In the genomic region with DNA sequence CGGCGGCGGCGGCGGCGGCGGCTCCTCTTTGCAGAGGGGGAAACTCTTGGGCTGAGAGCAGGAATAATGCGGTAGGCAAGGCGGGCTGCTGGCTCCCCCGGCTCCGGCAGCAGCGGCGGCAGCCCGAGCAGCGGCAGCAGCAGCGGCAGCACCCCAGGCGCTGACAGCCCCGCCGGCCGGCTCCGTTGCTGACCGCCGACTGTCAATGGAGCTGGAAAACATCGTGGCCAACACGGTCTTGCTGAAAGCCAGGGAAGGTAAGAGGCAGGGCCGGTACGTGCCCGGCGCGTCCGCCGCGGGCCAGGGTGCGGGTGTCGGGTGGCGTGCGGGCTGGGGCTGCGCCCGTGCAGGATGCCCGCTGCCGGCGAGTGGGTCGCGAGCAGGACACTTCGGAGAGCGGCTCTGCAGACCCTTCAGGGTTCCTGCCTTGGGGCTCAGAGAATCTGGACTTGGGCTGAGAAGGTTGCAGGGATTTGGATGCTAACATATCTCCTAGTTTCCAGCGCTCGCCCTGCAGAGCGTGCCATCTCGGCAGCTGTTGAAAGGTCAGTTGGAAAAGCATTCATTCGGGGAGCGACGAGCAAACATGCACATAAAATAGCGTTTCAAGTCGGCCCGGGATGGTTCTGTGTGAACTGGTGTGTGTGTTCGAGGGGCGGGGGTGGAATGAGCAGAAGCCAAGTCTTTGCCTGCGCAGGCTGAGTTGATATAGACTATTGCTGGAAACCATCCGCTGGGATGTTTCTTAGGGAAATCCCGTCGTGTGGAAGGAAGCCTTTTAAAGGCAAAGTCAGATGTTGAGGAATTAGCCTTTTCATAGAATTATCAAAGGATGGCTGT, we compare ENCODE assay signal across 8 cellular contexts. TPM values are rescaled to one million over a fixed set of nuclear protein-coding genes. Genes with fewer than 3 reads are reported as not detected.
A peak's percentile ranks its signal among the peaks of the same experiment; 100 is the strongest.
DNase-seq lines count a peak whose midpoint lies in the region; TF ChIP-seq lines count a peak whose summit lies in the region.

No MANE protein-coding gene starts in this region.

- H3K27me3 ChIP-seq in esophagus squamous epithelium: no peaks in the 10 kb centered on the region
- no peaks in the 10 kb centered on the region for H3K27me3 ChIP-seq in muscle layer of colon (ENCODE audit: control insufficient read depth in 1 of 2, insufficient read depth in 2 of 2, low read length in 2 of 2)

- H3K4me3 ChIP-seq in HEK293 (ENCODE audit: low read depth, low read length) (peak overlapping the region; percentile 73), esophagus squamous epithelium (peak overlapping the region; percentile 64 to 95 (median 92)), muscle layer of colon (ENCODE audit: low read depth in 1 of 2, low read length in 2 of 2) (peak overlapping the region; percentile 64 to 75)

- WGBS in esophagus squamous epithelium, 2 donors: 0 to 1% methylated on average over 16 to 30 of the region's 62 CpGs

- no peak for TF ChIP-seq POLR2A in esophagus squamous epithelium (IDR thresholded peaks at IDR 0.05)

- H3K9ac ChIP-seq in muscle layer of colon (ENCODE audit: low read length): peak overlapping the region; percentile 6

- intact Hi-C loops in esophagus squamous epithelium (cut with DNase I): loop anchor here (5.0 kb wide), 1 partner anchor 209 kb away; no protein-coding TSS in a partner anchor

- TF ChIP-seq CTCF in HEK293 (tag by site-specific recombination; IDR thresholded peaks at IDR 0.05) (no peak), esophagus squamous epithelium (IDR thresholded peaks at IDR 0.05) (no peak)

- POLR2A ChIA-PET in HEK293 (lab: Yijun Ruan, JAX): interaction anchor here (0.6 to 1.5 kb wide), 13 partner anchors 18 to 518 kb away, joined by 3 to 4 read pairs (median 3); partner anchors contain the start of genes BAG3, INPP5F and RGS10

- H3K4me1 ChIP-seq in HEK293 (ENCODE audit: control insufficient read depth, insufficient read depth, low read length) (peaks cover 36% of the 10 kb centered on the region), esophagus squamous epithelium (peaks cover 14 to 64% (median 22%) of the 10 kb centered on the region in 3 donors), muscle layer of colon (ENCODE audit: insufficient read depth, low read length) (peaks cover 52% of the 10 kb centered on the region)

- H3K27ac ChIP-seq in HEK293 (ENCODE audit: extremely low read depth, low read depth, low read length) (peak overlapping the region; percentile 50; the same call in 1 of the 2 replicates), esophagus squamous epithelium (peak overlapping the region; percentile 88 to 99 (median 98)), muscle layer of colon (ENCODE audit: low read depth, low read length) (peak overlapping the region; percentile 83), temporal lobe (ENCODE audit: low read depth, low read length) (peak overlapping the region; percentile 69)

- H3K9me3 ChIP-seq in HEK293 (ENCODE audit: control insufficient read depth, insufficient read depth, low read depth, low read length): no peaks in the 10 kb centered on the region
- H3K9me3 ChIP-seq in esophagus squamous epithelium: no peaks in the 10 kb centered on the region
- H3K9me3 ChIP-seq in muscle layer of colon (ENCODE audit: low read length): no peaks in the 10 kb centered on the region

- H3K36me3 ChIP-seq in HEK293 (ENCODE audit: control insufficient read depth in 2 of 2, insufficient read depth in 1 of 2, low read length in 2 of 2) (no peaks in the 10 kb centered on the region), esophagus squamous epithelium (no peaks in the 10 kb centered on the region), muscle layer of colon (ENCODE audit: insufficient read depth, low read length) (no peaks in the 10 kb centered on the region)

- CTCF ChIA-PET in HEK293 (lab: Yijun Ruan, JAX): interaction anchor here (0.6 to 6.0 kb wide), 20 partner anchors 10 to 651 kb away, joined by 3 to 45 read pairs (median 4); no protein-coding TSS in a partner anchor

- DNase-seq in EH (ENCODE audit: low read depth) (peak; percentile 68), NCI-H510A treated with DMSO at 0.1 percent for 48 hours (lab: John Stamatoyannopoulos, UW) (peak; percentile 67), esophagus squamous epithelium (lab: John Stamatoyannopoulos, UW) (peak; percentile 9), SKM-1 treated with dmso at 0.1 percent for 144 hours (lab: John Stamatoyannopoulos, UW; ENCODE audit: unreplicated experiment) (no peak)
- DNase-seq in activated T-cell treated with anti-CD3 and anti-CD28 coated beads, Interleukin-2, amount 50 U/mL, for 48 hours: peak; percentile 63 to 71

TF ChIP-seq in HEK293, 187 proteins besides CTCF, POLR2A, EP300 and RAD21 (continues in another document):
- TF ChIP-seq, protein P1, sequence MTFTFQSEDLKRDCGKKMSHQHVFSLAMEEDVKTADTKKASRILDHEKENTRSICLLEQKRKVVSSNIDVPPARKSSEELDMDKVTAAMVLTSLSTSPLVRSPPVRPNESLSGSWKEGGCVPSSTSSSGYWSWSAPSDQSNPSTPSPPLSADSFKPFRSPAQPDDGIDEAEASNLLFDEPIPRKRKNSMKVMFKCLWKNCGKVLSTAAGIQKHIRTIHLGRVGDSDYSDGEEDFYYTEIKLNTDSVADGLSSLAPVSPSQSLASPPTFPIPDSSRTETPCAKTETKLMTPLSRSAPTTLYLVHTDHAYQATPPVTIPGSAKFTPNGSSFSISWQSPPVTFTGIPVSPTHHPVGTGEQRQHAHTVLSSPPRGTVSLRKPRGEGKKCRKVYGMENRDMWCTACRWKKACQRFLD (tag by site-specific recombination; IDR thresholded peaks at IDR 0.05): peak; percentile 69; the same call in 1 of the 2 replicates
- no peak for TF ChIP-seq ZNF121 (tag by site-specific recombination; IDR thresholded peaks at IDR 0.05)
- TF ChIP-seq, protein P2, sequence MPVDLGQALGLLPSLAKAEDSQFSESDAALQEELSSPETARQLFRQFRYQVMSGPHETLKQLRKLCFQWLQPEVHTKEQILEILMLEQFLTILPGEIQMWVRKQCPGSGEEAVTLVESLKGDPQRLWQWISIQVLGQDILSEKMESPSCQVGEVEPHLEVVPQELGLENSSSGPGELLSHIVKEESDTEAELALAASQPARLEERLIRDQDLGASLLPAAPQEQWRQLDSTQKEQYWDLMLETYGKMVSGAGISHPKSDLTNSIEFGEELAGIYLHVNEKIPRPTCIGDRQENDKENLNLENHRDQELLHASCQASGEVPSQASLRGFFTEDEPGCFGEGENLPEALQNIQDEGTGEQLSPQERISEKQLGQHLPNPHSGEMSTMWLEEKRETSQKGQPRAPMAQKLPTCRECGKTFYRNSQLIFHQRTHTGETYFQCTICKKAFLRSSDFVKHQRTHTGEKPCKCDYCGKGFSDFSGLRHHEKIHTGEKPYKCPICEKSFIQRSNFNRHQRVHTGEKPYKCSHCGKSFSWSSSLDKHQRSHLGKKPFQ (tag by site-specific recombination; IDR thresholded peaks at IDR 0.05): peak; percentile 99
- peak; percentile 94 for TF ChIP-seq ZBTB17 (tag by site-specific recombination; IDR thresholded peaks at IDR 0.05)
- TF ChIP-seq, protein P3, sequence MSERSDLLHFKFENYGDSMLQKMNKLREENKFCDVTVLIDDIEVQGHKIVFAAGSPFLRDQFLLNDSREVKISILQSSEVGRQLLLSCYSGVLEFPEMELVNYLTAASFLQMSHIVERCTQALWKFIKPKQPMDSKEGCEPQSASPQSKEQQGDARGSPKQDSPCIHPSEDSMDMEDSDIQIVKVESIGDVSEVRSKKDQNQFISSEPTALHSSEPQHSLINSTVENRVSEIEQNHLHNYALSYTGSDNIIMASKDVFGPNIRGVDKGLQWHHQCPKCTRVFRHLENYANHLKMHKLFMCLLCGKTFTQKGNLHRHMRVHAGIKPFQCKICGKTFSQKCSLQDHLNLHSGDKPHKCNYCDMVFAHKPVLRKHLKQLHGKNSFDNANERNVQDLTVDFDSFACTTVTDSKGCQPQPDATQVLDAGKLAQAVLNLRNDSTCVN (tag by site-specific recombination; optimal IDR thresholded peaks at IDR 0.05): peak; percentile 86
- peak; percentile 31; the same call in 1 of the 2 replicates for TF ChIP-seq EGR2 (tag by site-specific recombination; IDR thresholded peaks at IDR 0.05; ENCODE audit: low read depth)
- TF ChIP-seq OSR2 (tag by site-specific recombination; IDR thresholded peaks at IDR 0.05): peak; percentile 60; the same call in 1 of the 2 replicates
- TF ChIP-seq IKZF3 (tag by site-specific recombination; IDR thresholded peaks at IDR 0.05): 0 out of 2 replicates have a peak, but pooled peaks have one; percentile 18
- peak; percentile 70 for TF ChIP-seq ZNF335 (tag by site-specific recombination; conservative IDR thresholded peaks at IDR 0.05)
- no peak for TF ChIP-seq ZNF23 (tag by site-specific recombination; IDR thresholded peaks at IDR 0.05; ENCODE audit: borderline replicate concordance)
- peak; percentile 60 for TF ChIP-seq ZNF341 (tag by site-specific recombination; IDR thresholded peaks at IDR 0.05; ENCODE audit: low read depth)
- no peak for TF ChIP-seq ZBTB48 (tag by site-specific recombination; IDR thresholded peaks at IDR 0.05)
- TF ChIP-seq ZBTB20 (tag by site-specific recombination; IDR thresholded peaks at IDR 0.05): peak; percentile 85
- TF ChIP-seq, protein P4, sequence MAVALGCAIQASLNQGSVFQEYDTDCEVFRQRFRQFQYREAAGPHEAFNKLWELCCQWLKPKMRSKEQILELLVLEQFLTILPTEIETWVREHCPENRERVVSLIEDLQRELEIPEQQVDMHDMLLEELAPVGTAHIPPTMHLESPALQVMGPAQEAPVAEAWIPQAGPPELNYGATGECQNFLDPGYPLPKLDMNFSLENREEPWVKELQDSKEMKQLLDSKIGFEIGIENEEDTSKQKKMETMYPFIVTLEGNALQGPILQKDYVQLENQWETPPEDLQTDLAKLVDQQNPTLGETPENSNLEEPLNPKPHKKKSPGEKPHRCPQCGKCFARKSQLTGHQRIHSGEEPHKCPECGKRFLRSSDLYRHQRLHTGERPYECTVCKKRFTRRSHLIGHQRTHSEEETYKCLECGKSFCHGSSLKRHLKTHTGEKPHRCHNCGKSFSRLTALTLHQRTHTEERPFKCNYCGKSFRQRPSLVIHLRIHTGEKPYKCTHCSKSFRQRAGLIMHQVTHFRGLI (tag by site-specific recombination; IDR thresholded peaks at IDR 0.05): peak; percentile 37; the same call in 1 of the 2 replicates
- no peak for TF ChIP-seq ZNF768 (tag by site-specific recombination; IDR thresholded peaks at IDR 0.05)

RNA-seq across cellular contexts. Expression of gene GRK5, which starts 0.6 kb away (rescaled TPM):
- total RNA-seq in esophagus squamous epithelium (10 to 100 TPM in 1 of 4 donors, 1 to 10 TPM in 3; 2.4 to 18.9 (median 6.3) TPM), temporal lobe (11.6 TPM)

RNA-seq across cellular contexts. Expression of gene PRDX3, which starts 29.3 kb away (rescaled TPM):
- total RNA-seq in esophagus squamous epithelium (100 to 1,000 TPM in 3 of 4 donors, 10 to 100 TPM in 1; 42.9 to 183 (median 119) TPM), temporal lobe (62.0 TPM)

RNA-seq across cellular contexts. Expression of gene SFXN4, which starts 42.4 kb away (rescaled TPM):
- 100 to 1,000 TPM in 1 of 4 donors, 10 to 100 TPM in 3; 13.8 to 120 (median 24.4) TPM for total RNA-seq in esophagus squamous epithelium
- 17.5 TPM for total RNA-seq in temporal lobe
